10 cellular contexts compared by ENCODE assay signal in the genomic region with DNA sequence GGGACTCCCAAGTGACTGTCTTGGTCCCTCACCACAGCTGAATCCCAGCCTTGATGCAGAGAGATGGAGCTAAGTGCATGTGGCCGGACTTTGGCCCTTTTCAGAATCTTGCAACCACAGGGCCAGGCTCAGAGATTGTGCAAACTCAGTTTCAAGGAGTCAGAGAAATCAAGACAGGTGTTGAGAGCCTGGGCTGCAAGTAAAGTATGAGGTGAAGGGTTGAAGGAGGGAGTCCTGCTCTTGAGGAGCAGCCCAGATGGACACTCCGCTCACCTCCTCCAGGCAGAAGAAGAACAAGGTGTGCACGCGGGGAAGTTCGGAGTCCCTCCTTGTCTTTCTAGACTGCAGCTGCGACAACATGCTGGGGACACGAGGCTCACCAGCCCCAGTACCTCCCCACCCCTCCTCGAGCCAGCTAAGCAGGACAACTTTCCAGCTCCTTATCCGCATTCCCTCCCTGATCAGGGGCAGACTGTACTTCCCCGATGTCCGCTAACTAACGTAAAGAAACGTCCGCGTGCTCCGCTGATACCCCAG. TPM values are rescaled to one million over a fixed set of nuclear protein-coding genes. Genes with fewer than 3 reads are reported as not detected.
DNase-seq lines count a peak whose midpoint lies in the region; ATAC-seq, FAIRE-seq and TF ChIP-seq lines count a peak whose summit lies in the region.
"Had no signal": no experiment of that assay in that cellular context is flagged by ENCODE, and none has a peak within 500 bp of the region (broad histone marks: within the 10 kb centered on the region; RNA-seq: fewer than 3 reads in every experiment).

No MANE protein-coding gene starts in this region.

- H3K27me3 Mint-ChIP-seq in endodermal cell (ENCODE audit: insufficient read depth) = peaks cover 92% of the 10 kb centered on the region

- H3K4me3 Mint-ChIP-seq in endodermal cell = peak overlapping the region; percentile 56
- H3K4me3 Mint-ChIP-seq: activated T-helper 1 cell treated with anti-CD3 and anti-CD28 coated beads, Interleukin-12 subunit alpha, Interleukin-12 subunit beta, Interleukin-2, Interleukin-4 antibody, amounts not matched to agents 30 ng/mL and 10 ng/mL and 1 ng/mL, durations not matched to agents 14 hours and 24 hours and 36 hours had no signal

- H3K9ac ChIP-seq in HUES6 (ENCODE audit: low read length) (no peak overlapping the region), endodermal cell (ENCODE audit: extremely low read depth, low read length, poor library complexity, severe bottlenecking) (no peak overlapping the region), smooth muscle cell (ENCODE audit: low read depth) (no peak overlapping the region)

- WGBS in endodermal cell (ENCODE audit: insufficient coverage in 1 of 2, insufficient read length in 1 of 2), 2 experiments = 84 to 85% methylated on average over 10 to 16 of the region's 16 CpGs
- WGBS in smooth muscle cell (ENCODE audit: low lambda C conversion rate) = 34% methylated on average over 16 of the region's 16 CpGs

- ATAC-seq in lower lobe of right lung = peak; percentile 51 to 60

- peak overlapping the region; percentile 85 for H3K4me2 ChIP-seq in smooth muscle cell

- intact Hi-C loops in lower lobe of right lung (cut with DNase I) = no loop called here
- intact Hi-C loops in posterior vena cava (cut with DNase I) = no loop called here

- TF ChIP-seq CTCF in endodermal cell (conservative IDR thresholded peaks at IDR 0.05) = no peak
- TF ChIP-seq CTCF in lower lobe of right lung (IDR thresholded peaks at IDR 0.05) = no peak
- no peak for TF ChIP-seq CTCF in smooth muscle cell (IDR thresholded peaks at IDR 0.05; ENCODE audit: borderline replicate concordance, insufficient read depth, poor library complexity, severe bottlenecking)

- H3K27ac Mint-ChIP-seq in endodermal cell = no peak overlapping the region
- H3K27ac Mint-ChIP-seq: activated T-helper 1 cell treated with anti-CD3 and anti-CD28 coated beads, Interleukin-12 subunit alpha, Interleukin-12 subunit beta, Interleukin-2, Interleukin-4 antibody, amounts not matched to agents 30 ng/mL and 10 ng/mL and 1 ng/mL, durations not matched to agents 14 hours and 24 hours and 36 hours had no signal

- peak overlapping the region; percentile 64 for H2AFZ ChIP-seq in smooth muscle cell (ENCODE audit: low read depth)

- H3K9me3 ChIP-seq in HUES6 (ENCODE audit: control insufficient read depth, insufficient read depth, low read depth, low read length) = peaks cover 3% of the 10 kb centered on the region; the same call in 1 of the 2 replicates
- H3K9me3 ChIP-seq in endodermal cell (ENCODE audit: control insufficient read depth, low read length) = peaks cover 11% of the 10 kb centered on the region
- H3K9me3 ChIP-seq in lower lobe of right lung = no peaks in the 10 kb centered on the region
- no peaks in the 10 kb centered on the region for H3K9me3 ChIP-seq in smooth muscle cell (replicated peaks; ENCODE audit: low read depth)

- no peaks in the 10 kb centered on the region for H3F3A ChIP-seq in smooth muscle cell (ENCODE audit: low read depth)

- no peak overlapping the region for H3K27ac ChIP-seq in HUES6 (ENCODE audit: low read depth, low read length)
- no peak overlapping the region for H3K27ac ChIP-seq in endodermal cell (ENCODE audit: low read depth, low read length)
- H3K27ac ChIP-seq in lower lobe of right lung = no peak overlapping the region
- no peak overlapping the region for H3K27ac ChIP-seq in smooth muscle cell (ENCODE audit: low read depth)
- H3K27ac ChIP-seq: WERI-Rb-1 had no signal

- H3K36me3 ChIP-seq in HUES6 (ENCODE audit: control insufficient read depth, insufficient read depth, low read length) = no peaks in the 10 kb centered on the region
- H3K36me3 ChIP-seq in endodermal cell (ENCODE audit: control insufficient read depth, insufficient read depth, low read length) = no peaks in the 10 kb centered on the region
- no peaks in the 10 kb centered on the region for H3K36me3 ChIP-seq in lower lobe of right lung
- H3K36me3 ChIP-seq in smooth muscle cell (ENCODE audit: low read depth) = no peaks in the 10 kb centered on the region
- H3K36me3 ChIP-seq: WERI-Rb-1 had no signal

- H4K20me1 ChIP-seq in smooth muscle cell (ENCODE audit: low read depth) = no peaks in the 10 kb centered on the region

- TF ChIP-seq POLR2A in H54 (IDR thresholded peaks at IDR 0.05; ENCODE audit: low read depth, low read length) = no peak

- peaks cover 27% of the 10 kb centered on the region for H3K27me3 ChIP-seq in HUES6 (ENCODE audit: control insufficient read depth, insufficient read depth, low read length)
- peaks cover 41% of the 10 kb centered on the region for H3K27me3 ChIP-seq in endodermal cell (ENCODE audit: control insufficient read depth, insufficient read depth, low read length, poor library complexity, severe bottlenecking)
- H3K27me3 ChIP-seq in lower lobe of right lung (ENCODE audit: low read depth) = peaks cover 22% of the 10 kb centered on the region
- peaks cover 21% of the 10 kb centered on the region for H3K27me3 ChIP-seq in smooth muscle cell (ENCODE audit: low read depth)

- H3K9me3 Mint-ChIP-seq in endodermal cell = peaks cover 8% of the 10 kb centered on the region
- H3K9me3 Mint-ChIP-seq: activated T-helper 1 cell treated with anti-CD3 and anti-CD28 coated beads, Interleukin-12 subunit alpha, Interleukin-12 subunit beta, Interleukin-2, Interleukin-4 antibody, amounts not matched to agents 30 ng/mL and 10 ng/mL and 1 ng/mL, durations not matched to agents 14 hours and 24 hours and 36 hours had no signal

- peaks cover 19% of the 10 kb centered on the region for H3K4me1 Mint-ChIP-seq in endodermal cell

- H3K4me3 ChIP-seq in HUES6 (ENCODE audit: low read depth, low read length) (peak overlapping the region; percentile 51), endodermal cell (ENCODE audit: low read length) (no peak overlapping the region), lower lobe of right lung (peak overlapping the region; percentile 51), smooth muscle cell (peak overlapping the region; percentile 45)

- H3K79me2 ChIP-seq in smooth muscle cell (ENCODE audit: low read depth) = no peaks in the 10 kb centered on the region

- H3K4me1 ChIP-seq in HUES6 (ENCODE audit: control insufficient read depth, insufficient read depth, low read length) (peaks cover 34% of the 10 kb centered on the region), endodermal cell (ENCODE audit: control insufficient read depth, insufficient read depth, low read length) (no peaks in the 10 kb centered on the region), lower lobe of right lung (peaks cover 14% of the 10 kb centered on the region), smooth muscle cell (ENCODE audit: low read depth) (peaks cover 5% of the 10 kb centered on the region)

- H3K36me3 Mint-ChIP-seq in endodermal cell (ENCODE audit: low read depth) = no peaks in the 10 kb centered on the region

- FAIRE-seq in H54 (lab: Jason Lieb, UNC) = no peak

- no peak for DNase-seq in endodermal cell
- no peak for DNase-seq in lower lobe of right lung
- no peak for DNase-seq in smooth muscle cell (lab: John Stamatoyannopoulos, UW; ENCODE audit: unreplicated experiment)
- DNase-seq in effector CD8-positive, alpha-beta T cell (lab: John Stamatoyannopoulos, UW) = no peak
- no peak for DNase-seq in posterior vena cava (ENCODE audit: low spot score)
- DNase-seq in DMS53 treated with DMSO at 0.1 percent for 48 hours (lab: John Stamatoyannopoulos, UW; ENCODE audit: unreplicated experiment) = no peak
- no peak for DNase-seq in H54 (ENCODE audit: insufficient read length, low spot score)
- DNase-seq: WERI-Rb-1 had no signal

RNA-seq across cellular contexts. Expression of a gene that starts 6.4 kb away (rescaled TPM):
- total RNA-seq in endodermal cell (10 to 100 TPM; 13.0 to 19.9 TPM), lower lobe of right lung (11.5 TPM), smooth muscle cell (30.5 and 33.0 TPM in 2 replicates), posterior vena cava (1 to 10 TPM; 9.1 to 9.3 TPM)
- polyA plus RNA-seq in endodermal cell (2013, experiment 1 of 2) = 23.8 TPM
- 21.4 TPM for polyA plus RNA-seq in endodermal cell (2013, experiment 2 of 2)
- polyA plus RNA-seq in smooth muscle cell = 32.4 and 38.2 TPM in 2 replicates
- total RNA-seq: activated T-helper 1 cell treated with anti-CD3 and anti-CD28 coated beads, Interleukin-12 subunit alpha, Interleukin-12 subunit beta, Interleukin-2, Interleukin-4 antibody, amounts not matched to agents 30 ng/mL and 10 ng/mL and 1 ng/mL, durations not matched to agents 14 hours and 24 hours and 36 hours had no signal
